In genomic region chr19:7535993-7536685, GRCh38 we compare ENCODE assay signal across 1 cellular context.
A peak's percentile ranks its signal among the peaks of the same experiment; 100 is the strongest.
TF ChIP-seq lines count a peak whose summit lies in the region.

No MANE protein-coding gene starts in this region.

TF ChIP-seq in HepG2, 621 proteins besides CTCF, POLR2A, EP300 and RAD21:
- TF ChIP-seq NBN (conservative IDR thresholded peaks at IDR 0.05) = no peak
- 0 out of 2 replicates have a peak, but pooled peaks have one; percentile 12 for TF ChIP-seq ZIK1 (CRISPR knock-in tag; IDR thresholded peaks at IDR 0.05; ENCODE audit: borderline replicate concordance, low read depth)
TF ChIP-seq in HepG2: peak in this region for 1.
